Comparison of ENCODE assay signal across 17 cellular contexts in genomic region chr10:58972576-58973234, GRCh38.
DNase-seq lines count a peak whose midpoint lies in the region; TF ChIP-seq lines count a peak whose summit lies in the region.
"Had no signal": no experiment of that assay in that cellular context is flagged by ENCODE, and none has a peak within 500 bp of the region (broad histone marks: within the 10 kb centered on the region; RNA-seq: fewer than 3 reads in every experiment).

No MANE protein-coding gene starts in this region.

- no peaks in the 10 kb centered on the region for H3K27me3 ChIP-seq in HAP-1 (ENCODE audit: low read depth)
- H3K27me3 ChIP-seq in right atrium auricular region = no peaks in the 10 kb centered on the region
- H3K27me3 ChIP-seq: Peyer's patch had no signal

- no peak overlapping the region for H3K27ac ChIP-seq in right atrium auricular region
- H3K27ac ChIP-seq: 22Rv1, Peyer's patch had no signal

- no peak for TF ChIP-seq CTCF in right atrium auricular region (IDR thresholded peaks at IDR 0.05)

- H3K9me3 ChIP-seq in HAP-1 (no peaks in the 10 kb centered on the region), right atrium auricular region (no peaks in the 10 kb centered on the region)
- H3K9me3 ChIP-seq: Peyer's patch had no signal

- no peak overlapping the region for H3K4me3 ChIP-seq in HAP-1
- H3K4me3 ChIP-seq in right atrium auricular region = no peak overlapping the region
- H3K4me3 ChIP-seq: Peyer's patch had no signal

- H3K4me1 ChIP-seq in HAP-1 (peaks cover 22% of the 10 kb centered on the region), right atrium auricular region (no peaks in the 10 kb centered on the region)

- in situ Hi-C loops in HAP-1 (cut with MboI; ENCODE audit: low sequenced_read_pairs) = loop anchor here (25.0 kb wide), 2 partner anchors 240 to 840 kb away; no protein-coding TSS in a partner anchor

- no peaks in the 10 kb centered on the region for H3K36me3 ChIP-seq in HAP-1 (replicated peaks)
- no peaks in the 10 kb centered on the region for H3K36me3 ChIP-seq in right atrium auricular region
- H3K36me3 ChIP-seq: Peyer's patch had no signal

- DNase-seq in NCI-H1092 (lab: John Stamatoyannopoulos, UW) (peak; percentile 1), NCI-H1092 treated with DMSO at 0.1 percent for 48 hours (lab: John Stamatoyannopoulos, UW) (no peak), HAP-1 (ENCODE audit: low spot score in 2 of 2) (peak; percentile 78 to 79), SK-N-DZ (ENCODE audit: low spot score) (peak; percentile 84), left kidney (ENCODE audit: low read depth, low spot score) (peak; percentile 59), activated T-cell treated with anti-CD3 and anti-CD28 coated beads for 4 hours (no peak), NCI-H2196 (lab: John Stamatoyannopoulos, UW; ENCODE audit: unreplicated experiment) (no peak), right atrium auricular region (ENCODE audit: low spot score) (no peak)
- DNase-seq: C1 segment of cervical spinal cord, DMS53, H7, MM.1S, NCI-H187, NCI-H226, Peyer's patch, SHP77 had no signal

Comparison
In these comparisons a context has a peak if more than half of its experiments do, and no peak if none do; other contexts are left out.
1. DNase-seq: peak in NCI-H1092 (single experiment), HAP-1 (2 of 2), SK-N-DZ (single experiment) and left kidney (single experiment); none in NCI-H1092 treated with DMSO at 0.1 percent for 48 hours (single experiment), activated T-cell treated with anti-CD3 and anti-CD28 coated beads for 4 hours (single experiment), NCI-H2196 (single experiment) and right atrium auricular region (single experiment).